8 cellular contexts compared by ENCODE assay signal in the genomic region with DNA sequence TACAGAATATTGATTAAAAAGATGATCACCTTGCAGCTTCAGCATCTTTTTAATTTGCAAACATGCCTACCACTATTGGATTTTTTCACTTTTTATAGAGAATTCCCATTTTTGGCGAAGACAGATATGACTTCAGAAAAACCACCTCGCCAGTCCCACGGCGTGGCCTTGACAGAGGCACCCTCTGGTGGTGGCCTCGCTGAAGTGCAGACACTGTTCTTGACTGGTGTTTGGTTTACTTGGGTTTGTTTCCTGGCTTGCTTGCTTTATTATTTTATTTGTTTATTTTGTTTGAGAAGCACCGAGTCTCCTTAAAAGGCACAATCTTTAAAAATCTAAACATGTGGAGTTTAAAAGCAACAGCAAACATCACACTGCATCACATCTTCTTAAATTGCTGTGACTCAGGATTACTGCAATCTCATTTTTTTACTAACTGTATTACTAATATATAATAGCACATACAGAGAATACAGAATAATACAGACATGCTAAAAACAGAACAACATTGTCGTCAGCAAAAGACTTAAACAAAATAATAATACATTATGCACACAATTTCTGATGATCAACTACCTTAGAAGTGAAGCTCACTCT. TPM values are rescaled to one million over a fixed set of nuclear protein-coding genes. Genes with fewer than 3 reads are reported as not detected.
DNase-seq lines count a peak whose midpoint lies in the region; ATAC-seq and TF ChIP-seq lines count a peak whose summit lies in the region.

No MANE protein-coding gene starts in this region.

- H3K4me1 ChIP-seq in esophagus muscularis mucosa (no peaks in the 10 kb centered on the region), suprapubic skin (no peaks in the 10 kb centered on the region)

- H3K4me1 Mint-ChIP-seq in nephron: no peaks in the 10 kb centered on the region

- ATAC-seq in GM18867 (IDR thresholded peaks at IDR 0.05; ENCODE audit: unreplicated experiment) (peak; percentile 95), HG03060 (IDR thresholded peaks at IDR 0.05; ENCODE audit: low read depth, unreplicated experiment) (peak; percentile 62)

- H3K36me3 Mint-ChIP-seq in nephron (ENCODE audit: low read depth): no peaks in the 10 kb centered on the region

- DNase-seq in C1 segment of cervical spinal cord (lab: John Stamatoyannopoulos, UW): peak in 8 of 14 donors; percentile 1 to 32 (median 10)
- peak; percentile 34 for DNase-seq in NCI-H69 (lab: John Stamatoyannopoulos, UW)
- DNase-seq in activated CD8-positive, alpha-beta memory T cell treated with anti-CD3 and anti-CD28 coated beads, Interleukin-2, amount 50 U/mL, for 48 hours: peak; percentile 72
- DNase-seq in esophagus muscularis mucosa (ENCODE audit: extremely low spot score): no peak
- DNase-seq in suprapubic skin (ENCODE audit: low spot score in 2 of 2): no peak

- no peaks in the 10 kb centered on the region for H3K27me3 Mint-ChIP-seq in nephron (ENCODE audit: low read depth)

- no peaks in the 10 kb centered on the region for H3K36me3 ChIP-seq in esophagus muscularis mucosa
- H3K36me3 ChIP-seq in suprapubic skin: no peaks in the 10 kb centered on the region

- 6% methylated on average over 7 of the region's 7 CpGs for WGBS in esophagus muscularis mucosa
- 5% methylated on average over 7 of the region's 7 CpGs for WGBS in suprapubic skin

- intact Hi-C loops in esophagus muscularis mucosa (cut with DNase I): loop anchor here (10.0 kb wide), 1 partner anchor 610 kb away; no protein-coding TSS in a partner anchor

- H3K9me3 ChIP-seq in esophagus muscularis mucosa: no peaks in the 10 kb centered on the region
- H3K9me3 ChIP-seq in suprapubic skin: no peaks in the 10 kb centered on the region

- TF ChIP-seq CTCF in esophagus muscularis mucosa (IDR thresholded peaks at IDR 0.05) (peak; percentile 64 to 90 (median 77)), nephron (IDR thresholded peaks at IDR 0.05; ENCODE audit: unreplicated experiment in 3 of 3) (peak; percentile 96 to 99 (median 96)), suprapubic skin (IDR thresholded peaks at IDR 0.05) (peak; percentile 80 to 84)

- H3K27me3 ChIP-seq in esophagus muscularis mucosa (peaks cover 0 to 5% (median 0%) of the 10 kb centered on the region in 4 donors), suprapubic skin (no peaks in the 10 kb centered on the region)

- TF ChIP-seq EP300 in esophagus muscularis mucosa (IDR thresholded peaks at IDR 0.05) (no peak), suprapubic skin (IDR thresholded peaks at IDR 0.05) (no peak)

- H3K27ac Mint-ChIP-seq in nephron: peak overlapping the region in 2 of 3 experiments; percentile 24 to 77

- no peak overlapping the region for H3K4me3 ChIP-seq in esophagus muscularis mucosa
- no peak overlapping the region for H3K4me3 ChIP-seq in suprapubic skin

- no peaks in the 10 kb centered on the region for H3K9me3 Mint-ChIP-seq in nephron

- no peak overlapping the region for H3K4me3 Mint-ChIP-seq in nephron

- H3K27ac ChIP-seq in esophagus muscularis mucosa (replicated peaks in 1 of 4): no peak overlapping the region
- no peak overlapping the region for H3K27ac ChIP-seq in suprapubic skin

- no peak for TF ChIP-seq POLR2A in esophagus muscularis mucosa (IDR thresholded peaks at IDR 0.05; ENCODE audit: low read depth)
- TF ChIP-seq POLR2A in suprapubic skin (IDR thresholded peaks at IDR 0.05): no peak

RNA-seq across cellular contexts. Expression of a gene that starts 13.1 kb away (rescaled TPM):
- total RNA-seq in esophagus muscularis mucosa (not detected), suprapubic skin (under 1 TPM in 2 of 4 donors, not detected in 2; 0.79 to 0.83 TPM)

RNA-seq across cellular contexts. Expression of a gene that starts 33.3 kb away (rescaled TPM):
- not detected for total RNA-seq in esophagus muscularis mucosa
- total RNA-seq in suprapubic skin: 1 to 10 TPM in 3 of 4 donors, under 1 TPM in 1; 0.86 to 6.8 (median 1.7) TPM

Comparison
In these comparisons a context has a peak if more than half of its experiments do, and no peak if none do; other contexts are left out.
1. DNase-seq: peak in C1 segment of cervical spinal cord (8 of 14), NCI-H69 (single experiment) and activated CD8-positive, alpha-beta memory T cell treated with anti-CD3 and anti-CD28 coated beads, Interleukin-2, amount 50 U/mL, for 48 hours (single experiment); none in esophagus muscularis mucosa (single experiment) and suprapubic skin (0 of 2).
2. Peak in every context shown above with its lines, with median percentiles within 50 percentile points of each other: CTCF ChIP-seq.